8 cellular contexts compared by ENCODE assay signal in genomic region chr20:28602401-28603217, GRCh38.
DNase-seq lines count a peak whose midpoint lies in the region; ATAC-seq and TF ChIP-seq lines count a peak whose summit lies in the region.
"Not testable (repeated sequence)": the region's sequence is repeated elsewhere in the genome, so short reads cannot be mapped to it uniquely, and the experiment has no call there.

No MANE protein-coding gene starts in this region.

- H3K9me3 ChIP-seq in BE2C; mononuclear cell (ENCODE audit: low read depth, low read length): not testable (repeated sequence)

- CTCF ChIA-PET in activated naive CD4-positive, alpha-beta T cell treated with anti-CD3 and anti-CD28 coated beads, Interleukin-2, amount 10 ng/mL, durations not matched to agents 7 days and 5 days (lab: Charles Lee), result interaction anchor here (1.0 to 1.4 kb wide), 2 partner anchors 8 to 25 kb away, joined by 3 to 4 read pairs; no protein-coding TSS in a partner anchor

- ATAC-seq in HG03066 (IDR thresholded peaks at IDR 0.05; ENCODE audit: low read depth, unreplicated experiment), result peak; percentile 98

- in situ Hi-C loops in SK-MEL-5 (cut with HindIII; ENCODE audit: low pct_unique_long_range_greater_than_20kb, low sequenced_read_pairs), result not testable (repeated sequence)

- peaks cover 21% of the 10 kb centered on the region for H3K4me1 Mint-ChIP-seq in activated naive CD4-positive, alpha-beta T cell treated with anti-CD3 and anti-CD28 coated beads, Interleukin-2, amount 10 ng/mL, durations not matched to agents 7 days and 5 days

- H3K27me3 Mint-ChIP-seq in activated naive CD4-positive, alpha-beta T cell treated with anti-CD3 and anti-CD28 coated beads, Interleukin-2, amount 10 ng/mL, durations not matched to agents 7 days and 5 days, result not testable (repeated sequence)

- H3K4me1 ChIP-seq in BE2C; mononuclear cell (ENCODE audit: insufficient read depth, low read length): not testable (repeated sequence)

- not testable (repeated sequence) for H3K36me3 ChIP-seq in BE2C

- not testable (repeated sequence) for H3K27me3 ChIP-seq in BE2C; mononuclear cell (ENCODE audit: insufficient read depth, low read length)

- H3K36me3 Mint-ChIP-seq in activated naive CD4-positive, alpha-beta T cell treated with anti-CD3 and anti-CD28 coated beads, Interleukin-2, amount 10 ng/mL, durations not matched to agents 7 days and 5 days, result peaks cover 10% of the 10 kb centered on the region

- peak overlapping the region; percentile 87 for H3K4me3 Mint-ChIP-seq in activated naive CD4-positive, alpha-beta T cell treated with anti-CD3 and anti-CD28 coated beads, Interleukin-2, amount 10 ng/mL, durations not matched to agents 7 days and 5 days

- H3K9me3 Mint-ChIP-seq in activated naive CD4-positive, alpha-beta T cell treated with anti-CD3 and anti-CD28 coated beads, Interleukin-2, amount 10 ng/mL, durations not matched to agents 7 days and 5 days, result not testable (repeated sequence)

- peak overlapping the region; percentile 91 for H3K27ac Mint-ChIP-seq in activated naive CD4-positive, alpha-beta T cell treated with anti-CD3 and anti-CD28 coated beads, Interleukin-2, amount 10 ng/mL, durations not matched to agents 7 days and 5 days

- TF ChIP-seq CTCF in BE2C (IDR thresholded peaks at IDR 0.05; ENCODE audit: low read depth, low read length), result peak; percentile 71

- H3K4me3 ChIP-seq in BE2C (ENCODE audit: low read depth, low read length) (peak overlapping the region; percentile 83), mononuclear cell (ENCODE audit: low read length) (peak overlapping the region; percentile 66)

- DNase-seq in BE2C, result peak; percentile 89
- peak; percentile 49 for DNase-seq in GM19238 (ENCODE audit: insufficient read length, low spot score)
- DNase-seq in SK-MEL-5 (ENCODE audit: low read depth, low spot score), result peak; percentile 95
- peak; percentile 88 for DNase-seq in activated naive CD4-positive, alpha-beta T cell treated with anti-CD3 and anti-CD28 coated beads, Interleukin-2, amount 10 ng/mL, durations not matched to agents 7 days and 5 days
- DNase-seq in fibroblast of peridontal ligament (ENCODE audit: extremely low read depth), result peak; percentile 90
- peak; percentile 44 to 79 (median 53) for DNase-seq in stimulated activated CD4-positive, alpha-beta T cell treated with anti-CD3 and anti-CD28 coated beads, TNF-alpha, amount 100 ng/mL, for 48 hours (ENCODE audit: low read depth in 3 of 3)

Comparison
In these comparisons a context has a peak if more than half of its experiments do, and no peak if none do; other contexts are left out.
1. Peak in every context shown above with its lines: DNase-seq, ATAC-seq and H3K4me3 ChIP-seq.